In the genomic region with DNA sequence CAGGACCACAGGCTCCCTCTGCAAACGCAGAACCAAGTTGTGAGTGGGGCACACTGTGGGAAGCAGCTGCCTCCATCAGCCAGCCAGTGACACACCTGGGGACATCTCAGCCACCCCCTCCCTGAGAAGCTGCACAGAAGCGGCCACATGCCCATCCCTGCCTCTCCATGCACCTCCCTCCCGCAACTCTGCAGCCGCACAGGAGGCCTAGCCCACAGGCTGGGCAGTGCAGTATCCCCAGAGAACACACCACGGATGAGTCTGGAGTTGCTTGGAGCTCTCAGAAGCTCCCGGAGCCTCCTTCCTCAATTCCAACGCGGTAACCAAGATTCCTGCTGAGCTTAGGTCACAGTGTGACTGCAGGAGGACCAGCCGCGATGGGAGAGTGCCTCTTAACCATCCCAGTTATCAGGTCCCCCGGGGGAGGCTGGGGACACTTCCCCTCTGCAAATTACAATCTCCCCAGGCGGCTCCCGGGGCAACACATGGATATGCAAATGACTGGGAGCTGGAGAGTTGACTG, we compare ENCODE assay signal across 16 cellular contexts. TPM values are rescaled to one million over a fixed set of nuclear protein-coding genes. Genes with fewer than 3 reads are reported as not detected.
DNase-seq lines count a peak whose midpoint lies in the region; ATAC-seq and TF ChIP-seq lines count a peak whose summit lies in the region.
"Had no signal": no experiment of that assay in that cellular context is flagged by ENCODE, and none has a peak within 500 bp of the region (broad histone marks: within the 10 kb centered on the region; RNA-seq: fewer than 3 reads in every experiment).

No MANE protein-coding gene starts in this region.

- H3K36me3 Mint-ChIP-seq in activated CD8-positive, alpha-beta memory T cell treated with anti-CD3 and anti-CD28 coated beads, Interleukin-2, amount 10 ng/mL, durations not matched to agents 7 days and 5 days, result no peaks in the 10 kb centered on the region
- H3K36me3 Mint-ChIP-seq in nephron (ENCODE audit: low read depth), result no peaks in the 10 kb centered on the region
- H3K36me3 Mint-ChIP-seq: activated naive CD8-positive, alpha-beta T cell; IgD-negative memory B cell had no signal

- H3K4me2 ChIP-seq in GM23248 (ENCODE audit: unreplicated experiment), result no peak overlapping the region

- H3K36me3 ChIP-seq in GM23248 (ENCODE audit: low read depth), result no peaks in the 10 kb centered on the region
- H3K36me3 ChIP-seq: BLaER1 treated with 17β-estradiol and CSF1 and Interleukin-3, amounts not matched to agents 10 nM and 100 nM; breast epithelium; pancreas; thoracic aorta had no signal

- H3K9me2 ChIP-seq in GM23248 (ENCODE audit: insufficient read depth), result no peaks in the 10 kb centered on the region

- in situ Hi-C loops in GM23248 (cut with MboI), result no loop called here

- no peak for TF ChIP-seq CTCF in nephron (IDR thresholded peaks at IDR 0.05; ENCODE audit: unreplicated experiment in 3 of 3)

- ATAC-seq in activated CD8-positive, alpha-beta memory T cell treated with anti-CD3 and anti-CD28 coated beads, Interleukin-2, amount 10 ng/mL, durations not matched to agents 7 days and 5 days, result no peak
- ATAC-seq in HG02588 (IDR thresholded peaks at IDR 0.05; ENCODE audit: unreplicated experiment) (no peak), GM18867 (IDR thresholded peaks at IDR 0.05; ENCODE audit: unreplicated experiment) (no peak)
- ATAC-seq: pancreas had no signal

- H3F3A ChIP-seq in GM23248 (ENCODE audit: insufficient read depth), result no peaks in the 10 kb centered on the region

- H4K20me1 ChIP-seq in GM23248 (ENCODE audit: insufficient read depth), result no peaks in the 10 kb centered on the region

- H3K4me1 ChIP-seq in GM23248 (ENCODE audit: insufficient read depth), result no peaks in the 10 kb centered on the region
- H3K4me1 ChIP-seq: breast epithelium, pancreas had no signal

- H3K27ac Mint-ChIP-seq in activated CD8-positive, alpha-beta memory T cell treated with anti-CD3 and anti-CD28 coated beads, Interleukin-2, amount 10 ng/mL, durations not matched to agents 7 days and 5 days, result no peak overlapping the region
- no peak overlapping the region for H3K27ac Mint-ChIP-seq in nephron
- H3K27ac Mint-ChIP-seq: activated naive CD8-positive, alpha-beta T cell; IgD-negative memory B cell had no signal

- CTCF ChIA-PET in activated CD8-positive, alpha-beta memory T cell treated with anti-CD3 and anti-CD28 coated beads, Interleukin-2, amount 10 ng/mL, durations not matched to agents 7 days and 5 days (lab: Charles Lee), result interaction anchor here (1.2 kb wide), 1 partner anchor 125 kb away, joined by 3 read pairs; no protein-coding TSS in a partner anchor

- peaks cover 8% of the 10 kb centered on the region for H3K4me1 Mint-ChIP-seq in activated CD8-positive, alpha-beta memory T cell treated with anti-CD3 and anti-CD28 coated beads, Interleukin-2, amount 10 ng/mL, durations not matched to agents 7 days and 5 days
- peaks cover 5% of the 10 kb centered on the region for H3K4me1 Mint-ChIP-seq in nephron

- peaks cover 86% of the 10 kb centered on the region for H3K27me3 ChIP-seq in GM23248 (replicated peaks; ENCODE audit: insufficient read depth)

- H3K9me3 Mint-ChIP-seq in activated CD8-positive, alpha-beta memory T cell treated with anti-CD3 and anti-CD28 coated beads, Interleukin-2, amount 10 ng/mL, durations not matched to agents 7 days and 5 days (ENCODE audit: low read depth), result no peaks in the 10 kb centered on the region
- H3K9me3 Mint-ChIP-seq in nephron, result no peaks in the 10 kb centered on the region

- no peak overlapping the region for H3K9ac ChIP-seq in GM23248
- H3K9ac ChIP-seq: BLaER1 treated with 17β-estradiol and CSF1 and Interleukin-3, amounts not matched to agents 10 nM and 100 nM had no signal

- no peak overlapping the region for H3K27ac ChIP-seq in GM23248
- H3K27ac ChIP-seq: BLaER1 treated with 17β-estradiol and CSF1 and Interleukin-3, amounts not matched to agents 10 nM and 100 nM; breast epithelium; pancreas; thoracic aorta had no signal

- no peak overlapping the region for H3K4me3 Mint-ChIP-seq in activated CD8-positive, alpha-beta memory T cell treated with anti-CD3 and anti-CD28 coated beads, Interleukin-2, amount 10 ng/mL, durations not matched to agents 7 days and 5 days
- H3K4me3 Mint-ChIP-seq in nephron, result peak overlapping the region; percentile 15 to 41 (median 31)

- WGBS in GM23248 (ENCODE audit: low coverage in 1 of 2, low lambda C conversion rate in 2 of 2, missing lambda C conversion rate in 2 of 2), 2 experiments, result 2 to 4% methylated on average over 13 of the region's 13 CpGs

- H3K4me3 ChIP-seq in GM23248, result no peak overlapping the region
- H3K4me3 ChIP-seq: pancreas, thoracic aorta had no signal

- H3K79me2 ChIP-seq in GM23248 (ENCODE audit: insufficient read depth), result no peaks in the 10 kb centered on the region

- H3K9me3 ChIP-seq in GM23248 (ENCODE audit: low read depth), result no peaks in the 10 kb centered on the region
- H3K9me3 ChIP-seq: breast epithelium, pancreas, thoracic aorta had no signal

- DNase-seq in D341Med (ENCODE audit: low spot score) (peak; percentile 50), GM23248 (peak; percentile 23), SW480 (ENCODE audit: low spot score) (no peak)
- peak; percentile 35 for DNase-seq in activated CD8-positive, alpha-beta memory T cell treated with anti-CD3 and anti-CD28 coated beads, Interleukin-2, amount 10 ng/mL, durations not matched to agents 7 days and 5 days
- DNase-seq: foreskin fibroblast, NCI-H1105, NCI-H345, pancreas had no signal

- no peak overlapping the region for H2AFZ ChIP-seq in GM23248

- peaks cover 64% of the 10 kb centered on the region for H3K27me3 Mint-ChIP-seq in activated CD8-positive, alpha-beta memory T cell treated with anti-CD3 and anti-CD28 coated beads, Interleukin-2, amount 10 ng/mL, durations not matched to agents 7 days and 5 days
- peaks cover 93% of the 10 kb centered on the region for H3K27me3 Mint-ChIP-seq in nephron (ENCODE audit: low read depth)

RNA-seq across cellular contexts. Expression of a gene that starts 1.2 kb away (rescaled TPM):
- total RNA-seq in GM23248 (2014; rRNA removed; shearing (Covaris generic)), result not detected in 2 replicates
- not detected in 2 replicates for polyA plus RNA-seq in GM23248 (2016; fragmentation: Nextera tagmentation; extraction: Ambion mirVana)
- total RNA-seq in activated CD8-positive, alpha-beta memory T cell treated with anti-CD3 and anti-CD28 coated beads, Interleukin-2, amount 10 ng/mL, durations not matched to agents 7 days and 5 days, result not detected
- total RNA-seq: pancreas, thoracic aorta had no signal
- polyA plus RNA-seq: IgD-negative memory B cell had no signal

RNA-seq across cellular contexts. Expression of a gene that starts 57.8 kb away (rescaled TPM):
- 2.1 TPM in 2 replicates for total RNA-seq in GM23248 (2014; rRNA removed; shearing (Covaris generic))
- polyA plus RNA-seq in GM23248 (2016; fragmentation: Nextera tagmentation; extraction: Ambion mirVana), result 0.09 and 0.29 TPM in 2 replicates
- total RNA-seq in activated CD8-positive, alpha-beta memory T cell treated with anti-CD3 and anti-CD28 coated beads, Interleukin-2, amount 10 ng/mL, durations not matched to agents 7 days and 5 days, result under 1 TPM; 0.30 to 0.50 TPM
- polyA plus RNA-seq: IgD-negative memory B cell had no signal
